18 cellular contexts compared by ENCODE assay signal in genomic region chr7:30303312-30304039, GRCh38. TPM values are rescaled to one million over a fixed set of nuclear protein-coding genes. Genes with fewer than 3 reads are reported as not detected.
DNase-seq lines count a peak whose midpoint lies in the region; ATAC-seq lines count a peak whose summit lies in the region.
"Had no signal": no experiment of that assay in that cellular context is flagged by ENCODE, and none has a peak within 500 bp of the region (broad histone marks: within the 10 kb centered on the region; RNA-seq: fewer than 3 reads in every experiment).

No MANE protein-coding gene starts in this region.

- H3K9ac ChIP-seq in Karpas-422 (ENCODE audit: low read length): 0 out of 2 replicates have a peak overlapping the region, but pooled peaks have one; percentile 3

- H3K27ac ChIP-seq in Karpas-422 (ENCODE audit: low read length): peak overlapping the region; percentile 64
- H3K27ac ChIP-seq: tibial artery had no signal

- no peaks in the 10 kb centered on the region for H3K36me3 ChIP-seq in Karpas-422 (ENCODE audit: insufficient read depth, low read length)
- H3K36me3 ChIP-seq: BE2C, MG63, tibial artery had no signal

- DNase-seq in Karpas-422: no peak
- no peak for DNase-seq in NAMALWA (ENCODE audit: low spot score)
- no peak for DNase-seq in retina
- no peak for DNase-seq in activated CD4-positive, CD25-positive, alpha-beta regulatory T cell (lab: John Stamatoyannopoulos, UW)
- DNase-seq in D341Med (ENCODE audit: low spot score): no peak
- DNase-seq: activated T-cell treated with anti-CD3 and anti-CD28 coated beads, Interleukin-2, amount 50 U/mL, for 48 hours; amniotic stem cell; BE2C; DMS79; foreskin melanocyte; MG63; NCI-H2029 treated with DMSO at 0.1 percent for 48 hours; SIG-M5; stimulated activated CD4-positive, alpha-beta T cell treated with anti-CD3 and anti-CD28 coated beads, Interleukin-2, amount 100 ng/mL, for 24 hours; tibial artery had no signal

- no peak overlapping the region for H3K4me3 ChIP-seq in Karpas-422 (ENCODE audit: low read length)
- H3K4me3 ChIP-seq: MG63, tibial artery had no signal

- H3K9me2 ChIP-seq in Karpas-422 (replicated peaks; ENCODE audit: insufficient read depth, low read length): no peaks in the 10 kb centered on the region

- H4K20me1 ChIP-seq in Karpas-422 (ENCODE audit: insufficient read depth, low read depth, low read length): peaks cover 33% of the 10 kb centered on the region

- H3K4me1 ChIP-seq in Karpas-422 (ENCODE audit: low read length): peaks cover 94% of the 10 kb centered on the region
- H3K4me1 ChIP-seq: BE2C had no signal

- H3K79me2 ChIP-seq in Karpas-422 (ENCODE audit: low read length): peaks cover 100% of the 10 kb centered on the region

- ATAC-seq in GM18517 (IDR thresholded peaks at IDR 0.05; ENCODE audit: unreplicated experiment): peak; percentile 64
- peak; percentile 68 for ATAC-seq in GM21381 (IDR thresholded peaks at IDR 0.05; ENCODE audit: unreplicated experiment)
- peak; percentile 72 for ATAC-seq in HG02885 (IDR thresholded peaks at IDR 0.05; ENCODE audit: poor library complexity, unreplicated experiment)

- peak overlapping the region; percentile 47 for H3K4me2 ChIP-seq in Karpas-422 (ENCODE audit: low read depth, low read length, poor library complexity, severe bottlenecking)

- H2AFZ ChIP-seq in Karpas-422 (ENCODE audit: low read length): no peak overlapping the region

- H3K9me3 ChIP-seq in Karpas-422 (ENCODE audit: low read length): no peaks in the 10 kb centered on the region
- H3K9me3 ChIP-seq: BE2C, MG63, tibial artery had no signal

- H3K27me3 ChIP-seq in Karpas-422 (ENCODE audit: low read length): no peaks in the 10 kb centered on the region
- H3K27me3 ChIP-seq: BE2C, MG63, tibial artery had no signal

RNA-seq across cellular contexts. Expression of gene ZNRF2, which starts 19.1 kb away (rescaled TPM):
- 43.0 and 45.3 TPM in 2 replicates for total RNA-seq in Karpas-422 (2014; rRNA removed; shearing (Covaris generic); ENCODE audit: low replicate concordance)
